Comparison of ENCODE assay signal across 8 cellular contexts in the genomic region with DNA sequence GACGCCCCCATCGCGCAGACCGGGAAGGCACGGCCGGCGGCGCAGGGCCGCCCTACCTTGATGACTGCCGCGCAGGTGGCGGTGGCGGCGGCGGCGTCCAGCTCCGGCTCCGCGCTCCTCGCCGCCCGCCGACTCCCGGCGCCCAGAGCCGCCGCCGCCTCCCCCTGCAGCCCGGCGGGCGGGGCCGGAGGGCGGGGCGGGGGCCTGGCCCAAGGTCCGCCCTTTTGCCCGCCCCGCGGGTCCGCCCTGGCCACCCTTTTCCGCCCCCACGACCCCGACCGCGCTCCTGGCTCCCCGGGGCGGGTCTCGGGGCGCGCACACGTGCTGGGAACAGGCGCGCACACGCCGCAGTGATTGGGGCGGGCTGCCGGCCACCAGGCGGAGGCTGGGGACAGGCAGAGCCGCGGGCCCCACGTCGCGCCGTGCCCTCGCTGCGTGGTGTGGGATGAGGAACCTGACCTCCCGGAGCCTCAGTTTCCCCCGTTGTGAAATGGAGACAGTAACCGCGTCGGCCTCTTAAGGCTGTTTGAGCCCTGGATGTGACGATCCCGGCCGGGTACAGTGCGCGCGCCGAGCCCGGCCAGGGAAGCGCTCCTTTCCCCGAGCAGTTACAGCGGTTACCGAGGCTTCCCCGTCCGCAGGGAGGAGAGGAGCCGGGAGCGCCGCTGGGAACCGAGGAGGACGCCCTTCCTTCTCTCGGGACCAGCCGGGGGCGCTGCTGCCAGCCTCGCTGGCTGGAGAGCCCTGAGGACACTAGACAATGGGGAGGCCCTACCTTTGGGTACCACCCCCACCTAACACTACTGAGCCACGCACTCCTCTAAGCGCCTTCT. TPM values are rescaled to one million over a fixed set of nuclear protein-coding genes. Genes with fewer than 3 reads are reported as not detected.
DNase-seq lines count a peak whose midpoint lies in the region; ATAC-seq lines count a peak whose summit lies in the region.

TSS of gene CORO2A (minus strand) at position 135 of the 833 bp plus-strand sequence. CDS start 34,977 bp downstream, outside the sequence.

- CTCF ChIA-PET in activated CD4-positive, alpha-beta memory T cell treated with anti-CD3 and anti-CD28 coated beads, Interleukin-2, amount 10 ng/mL, durations not matched to agents 7 days and 5 days (lab: Charles Lee), result interaction anchor here (0.7 to 2.4 kb wide), 12 partner anchors 9 to 119 kb away, joined by 3 to 12 read pairs (median 4); partner anchors contain the start of gene TBC1D2

- no peaks in the 10 kb centered on the region for H3K36me3 Mint-ChIP-seq in activated CD4-positive, alpha-beta memory T cell treated with anti-CD3 and anti-CD28 coated beads, Interleukin-2, amount 10 ng/mL, durations not matched to agents 7 days and 5 days (ENCODE audit: low read depth)

- DNase-seq in SIG-M5 treated with dmso at 0.1 percent for 504 hours (lab: John Stamatoyannopoulos, UW; ENCODE audit: unreplicated experiment) (peak; percentile 69), SIG-M5 (lab: John Stamatoyannopoulos, UW) (no peak), NCI-H526 (lab: John Stamatoyannopoulos, UW) (peak; percentile 64 to 85), lung microvascular endothelial cell (ENCODE audit: low read depth in 2 of 2) (peak; percentile 71 to 73)
- DNase-seq in activated CD4-positive, alpha-beta memory T cell treated with anti-CD3 and anti-CD28 coated beads, Interleukin-2, amount 10 ng/mL, durations not matched to agents 7 days and 5 days, result peak; percentile 71
- DNase-seq in effector CD4-positive, alpha-beta T cell, result peak; percentile 57
- DNase-seq in stimulated activated CD4-positive, alpha-beta T cell treated with anti-CD3 and anti-CD28 coated beads, TNF-alpha, amount 100 ng/mL, for 4 hours (ENCODE audit: low read depth in 3 of 3), result peak; percentile 35 to 71 (median 43)

- no peaks in the 10 kb centered on the region for H3K9me3 Mint-ChIP-seq in activated CD4-positive, alpha-beta memory T cell treated with anti-CD3 and anti-CD28 coated beads, Interleukin-2, amount 10 ng/mL, durations not matched to agents 7 days and 5 days

- H3K27me3 Mint-ChIP-seq in activated CD4-positive, alpha-beta memory T cell treated with anti-CD3 and anti-CD28 coated beads, Interleukin-2, amount 10 ng/mL, durations not matched to agents 7 days and 5 days, result no peaks in the 10 kb centered on the region

- H3K4me3 Mint-ChIP-seq in activated CD4-positive, alpha-beta memory T cell treated with anti-CD3 and anti-CD28 coated beads, Interleukin-2, amount 10 ng/mL, durations not matched to agents 7 days and 5 days, result peak within 1 kb of the TSS; percentile 80

- peak; percentile 59 for ATAC-seq in HG03159 (IDR thresholded peaks at IDR 0.05; ENCODE audit: unreplicated experiment)

- H3K4me1 Mint-ChIP-seq in activated CD4-positive, alpha-beta memory T cell treated with anti-CD3 and anti-CD28 coated beads, Interleukin-2, amount 10 ng/mL, durations not matched to agents 7 days and 5 days, result peaks cover 11% of the 10 kb centered on the region

- H3K27ac Mint-ChIP-seq in activated CD4-positive, alpha-beta memory T cell treated with anti-CD3 and anti-CD28 coated beads, Interleukin-2, amount 10 ng/mL, durations not matched to agents 7 days and 5 days, result peak within 1 kb of the TSS; percentile 18

- POLR2A ChIA-PET in activated CD4-positive, alpha-beta memory T cell treated with anti-CD3 and anti-CD28 coated beads, Interleukin-2, amount 10 ng/mL, durations not matched to agents 7 days and 5 days (lab: Charles Lee), result interaction anchor here (0.6 to 4.1 kb wide), 13 partner anchors 11 to 210 kb away, joined by 3 to 41 read pairs (median 4); partner anchors contain the start of genes ANP32B, NANS, TBC1D2 and TRIM14

RNA-seq across cellular contexts. Expression of gene CORO2A, which starts in this region (rescaled TPM):
- 1 to 10 TPM; 7.8 to 8.2 TPM for total RNA-seq in activated CD4-positive, alpha-beta memory T cell treated with anti-CD3 and anti-CD28 coated beads, Interleukin-2, amount 10 ng/mL, durations not matched to agents 7 days and 5 days
- total RNA-seq in lung microvascular endothelial cell, result 0.20 and 0.22 TPM in 2 replicates

Comparison
In these comparisons a context has a peak if more than half of its experiments do, and no peak if none do; other contexts are left out.
1. Peak in DNase-seq in lung microvascular endothelial cell; RNA of the gene not detected or under 1 TPM.